8 cellular contexts compared by ENCODE assay signal in genomic region chr1:174998569-174999215, GRCh38. TPM values are rescaled to one million over a fixed set of nuclear protein-coding genes. Genes with fewer than 3 reads are reported as not detected.
A peak's percentile ranks its signal among the peaks of the same experiment; 100 is the strongest.
DNase-seq lines count a peak whose midpoint lies in the region; ATAC-seq and TF ChIP-seq lines count a peak whose summit lies in the region.

No MANE protein-coding gene starts in this region.

- intact Hi-C loops in Calu3 (cut with micrococcal nuclease; ENCODE audit: unreplicated experiment) = loop anchor here (1.0 to 10.0 kb wide), 5 partner anchors 30 to 974 kb away; partner anchors contain the start of gene RC3H1

- peak; percentile 16 for ATAC-seq in GM21619 (IDR thresholded peaks at IDR 0.05; ENCODE audit: unreplicated experiment)

- H3K36me3 Mint-ChIP-seq in Calu3 (ENCODE audit: insufficient read depth, unreplicated experiment) = peaks cover 27% of the 10 kb centered on the region

- TF ChIP-seq CTCF in Calu3 (IDR thresholded peaks at IDR 0.05; ENCODE audit: unreplicated experiment) = peak; percentile 80

- no peak overlapping the region for H3K27ac Mint-ChIP-seq in Calu3 (ENCODE audit: unreplicated experiment)

- peak overlapping the region; percentile 90 for H3K4me3 ChIP-seq in SK-N-MC

- H3K9me3 Mint-ChIP-seq in Calu3 (ENCODE audit: low read depth, unreplicated experiment) = no peaks in the 10 kb centered on the region

- H3K9ac ChIP-seq in SK-N-MC (ENCODE audit: insufficient read length) = peak overlapping the region; percentile 98

- H3K4me1 Mint-ChIP-seq in Calu3 (ENCODE audit: low read depth, unreplicated experiment) = peaks cover 41% of the 10 kb centered on the region

- DNase-seq in Calu3 (peak; percentile 62), NCI-H1092 treated with DMSO at 0.1 percent for 48 hours (lab: John Stamatoyannopoulos, UW) (peak; percentile 93), SK-N-MC (ENCODE audit: low read depth, low spot score) (no peak), kidney tubule cell (ENCODE audit: low spot score) (peak; percentile 75), 8988T (no peak)
- DNase-seq in central memory CD4-positive, alpha-beta T cell = peak; percentile 68
- peak; percentile 10 for DNase-seq in stimulated activated CD8-positive, alpha-beta memory T cell treated with anti-CD3 and anti-CD28 coated beads, Interleukin-15, amount 100 ng/mL, for 1 hour (ENCODE audit: low read depth)

- no TSS peak for BruUV-seq in Calu3 (replicated peaks; lab: Mats Ljungman, UMichigan)

- H3K36me3 ChIP-seq in SK-N-MC (ENCODE audit: insufficient read depth, low read length) = 0 out of 2 replicates have a peak, but pooled peaks cover 5% of the 10 kb centered on the region

- CTCF ChIA-PET in Calu3 (lab: Charles Lee) = interaction anchor here (0.8 to 2.4 kb wide), 13 partner anchors 12 to 184 kb away, joined by 3 to 12 read pairs (median 4); partner anchors contain the start of gene MRPS14

- H3K4me3 Mint-ChIP-seq in Calu3 (ENCODE audit: low read depth, unreplicated experiment) = no peak overlapping the region

- no peaks in the 10 kb centered on the region for H3K9me3 ChIP-seq in SK-N-MC (ENCODE audit: low read depth, low read length)

- H3K27ac ChIP-seq in SK-N-MC = peak overlapping the region; percentile 99

- H3K27me3 Mint-ChIP-seq in Calu3 (ENCODE audit: unreplicated experiment) = no peaks in the 10 kb centered on the region

RNA-seq across cellular contexts. Expression of gene CACYBP, which starts 1.1 kb away (rescaled TPM):
- total RNA-seq in Calu3 (2022) = 299 and 384 TPM in 2 replicates

RNA-seq across cellular contexts. Expression of gene MRPS14, which starts 24.5 kb away (rescaled TPM):
- 29.9 and 33.6 TPM in 2 replicates for total RNA-seq in Calu3 (2022)

Comparison
In these comparisons a context has a peak if more than half of its experiments do, and no peak if none do; other contexts are left out.
1. DNase-seq: peak in Calu3 (single experiment), NCI-H1092 treated with DMSO at 0.1 percent for 48 hours (single experiment), central memory CD4-positive, alpha-beta T cell (single experiment), kidney tubule cell (single experiment) and stimulated activated CD8-positive, alpha-beta memory T cell treated with anti-CD3 and anti-CD28 coated beads, Interleukin-15, amount 100 ng/mL, for 1 hour (single experiment); none in SK-N-MC (single experiment) and 8988T (single experiment).